ENCODE assay signal across 14 cellular contexts in the genomic region with DNA sequence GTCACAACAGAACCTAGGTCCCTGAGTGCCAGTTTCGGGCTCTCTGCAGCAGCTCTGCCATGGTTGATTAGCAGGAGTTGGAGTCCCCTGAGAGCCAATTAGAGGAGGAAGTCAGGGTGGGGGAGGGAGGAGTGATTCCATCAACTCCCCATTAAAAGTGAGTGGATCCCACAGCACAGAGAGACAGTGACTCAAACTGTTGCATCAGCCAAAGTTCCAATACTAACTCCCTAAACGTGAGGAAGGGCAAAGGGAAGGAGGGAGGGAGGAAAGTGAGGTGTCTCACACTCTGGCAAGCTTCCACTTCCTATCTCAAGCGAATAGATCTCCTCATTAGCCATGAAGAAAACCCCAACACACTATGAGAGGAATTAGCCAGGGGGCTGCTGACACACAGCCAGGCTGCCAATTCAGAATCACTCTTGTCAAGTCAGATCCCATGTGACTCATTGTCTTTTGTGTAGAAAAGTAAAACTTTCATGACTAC. TPM values are rescaled to one million over a fixed set of nuclear protein-coding genes. Genes with fewer than 3 reads are reported as not detected.
DNase-seq lines count a peak whose midpoint lies in the region; ATAC-seq and TF ChIP-seq lines count a peak whose summit lies in the region.
"Had no signal": no experiment of that assay in that cellular context is flagged by ENCODE, and none has a peak within 500 bp of the region (broad histone marks: within the 10 kb centered on the region; RNA-seq: fewer than 3 reads in every experiment).

No MANE protein-coding gene starts in this region.

- H3K27me3 Mint-ChIP-seq in memory B cell (no peaks in the 10 kb centered on the region), mesothelial cell of epicardium (ENCODE audit: low read depth) (no peaks in the 10 kb centered on the region)
- H3K27me3 Mint-ChIP-seq in stimulated activated memory B cell treated with anti-CD40 and anti-IgM and Interleukin-4, amounts not matched to agents 10 μg/mL and 1 μg/mL and 100 μg/mL, for 72 hours, result no peaks in the 10 kb centered on the region
- no peaks in the 10 kb centered on the region for H3K27me3 Mint-ChIP-seq in activated CD4-positive, alpha-beta memory T cell treated with anti-CD3 and anti-CD28 coated beads, Interleukin-2, amount 10 ng/mL, durations not matched to agents 7 days and 5 days
- H3K27me3 Mint-ChIP-seq: activated naive CD8-positive, alpha-beta T cell treated with anti-CD3 and anti-CD28 coated beads, Interleukin-2, amount 50 U/mL, for 24 hours had no signal

- CTCF ChIA-PET in activated CD4-positive, alpha-beta memory T cell treated with anti-CD3 and anti-CD28 coated beads, Interleukin-2, amount 10 ng/mL, durations not matched to agents 7 days and 5 days (lab: Charles Lee), result no interaction called here

- no peak overlapping the region for H3K4me3 ChIP-seq in brain microvascular endothelial cell (ENCODE audit: low read depth, low read length)
- H3K4me3 ChIP-seq: lung, Peyer's patch, right atrium auricular region had no signal

- H3K36me3 Mint-ChIP-seq in memory B cell, result peaks cover 4% of the 10 kb centered on the region
- H3K36me3 Mint-ChIP-seq in stimulated activated memory B cell treated with anti-CD40 and anti-IgM and Interleukin-4, amounts not matched to agents 10 μg/mL and 1 μg/mL and 100 μg/mL, for 72 hours, result peaks cover 14% of the 10 kb centered on the region
- H3K36me3 Mint-ChIP-seq in activated CD4-positive, alpha-beta memory T cell treated with anti-CD3 and anti-CD28 coated beads, Interleukin-2, amount 10 ng/mL, durations not matched to agents 7 days and 5 days (ENCODE audit: low read depth), result no peaks in the 10 kb centered on the region
- no peaks in the 10 kb centered on the region for H3K36me3 Mint-ChIP-seq in mesothelial cell of epicardium

- POLR2A ChIA-PET in activated CD4-positive, alpha-beta memory T cell treated with anti-CD3 and anti-CD28 coated beads, Interleukin-2, amount 10 ng/mL, durations not matched to agents 7 days and 5 days (lab: Charles Lee), result no interaction called here

- H3K27ac Mint-ChIP-seq in memory B cell, result peak overlapping the region; percentile 22
- no peak overlapping the region for H3K27ac Mint-ChIP-seq in stimulated activated memory B cell treated with anti-CD40 and anti-IgM and Interleukin-4, amounts not matched to agents 10 μg/mL and 1 μg/mL and 100 μg/mL, for 72 hours
- H3K27ac Mint-ChIP-seq in activated CD4-positive, alpha-beta memory T cell treated with anti-CD3 and anti-CD28 coated beads, Interleukin-2, amount 10 ng/mL, durations not matched to agents 7 days and 5 days, result no peak overlapping the region
- H3K27ac Mint-ChIP-seq in mesothelial cell of epicardium, result no peak overlapping the region
- H3K27ac Mint-ChIP-seq: activated naive CD8-positive, alpha-beta T cell treated with anti-CD3 and anti-CD28 coated beads, Interleukin-2, amount 50 U/mL, for 24 hours had no signal

- H3K36me3 ChIP-seq in brain microvascular endothelial cell (replicated peaks), result no peaks in the 10 kb centered on the region
- H3K36me3 ChIP-seq: Peyer's patch, right atrium auricular region had no signal

- in situ Hi-C loops in brain microvascular endothelial cell (cut with HindIII; ENCODE audit: low pct_ligation_motif_present, low sequenced_read_pairs), result no loop called here

- no peak for TF ChIP-seq CTCF in brain microvascular endothelial cell (IDR thresholded peaks at IDR 0.05; ENCODE audit: low read depth, low read length, missing control alignments)
- TF ChIP-seq CTCF in mesothelial cell of epicardium (IDR thresholded peaks at IDR 0.05; ENCODE audit: unreplicated experiment), result no peak

- H3K4me3 Mint-ChIP-seq in memory B cell (no peak overlapping the region), mesothelial cell of epicardium (no peak overlapping the region)
- no peak overlapping the region for H3K4me3 Mint-ChIP-seq in stimulated activated memory B cell treated with anti-CD40 and anti-IgM and Interleukin-4, amounts not matched to agents 10 μg/mL and 1 μg/mL and 100 μg/mL, for 72 hours
- no peak overlapping the region for H3K4me3 Mint-ChIP-seq in activated CD4-positive, alpha-beta memory T cell treated with anti-CD3 and anti-CD28 coated beads, Interleukin-2, amount 10 ng/mL, durations not matched to agents 7 days and 5 days
- H3K4me3 Mint-ChIP-seq: activated naive CD8-positive, alpha-beta T cell treated with anti-CD3 and anti-CD28 coated beads, Interleukin-2, amount 50 U/mL, for 24 hours had no signal

- peaks cover 8% of the 10 kb centered on the region for H3K4me1 Mint-ChIP-seq in memory B cell
- peaks cover 9% of the 10 kb centered on the region for H3K4me1 Mint-ChIP-seq in stimulated activated memory B cell treated with anti-CD40 and anti-IgM and Interleukin-4, amounts not matched to agents 10 μg/mL and 1 μg/mL and 100 μg/mL, for 72 hours
- H3K4me1 Mint-ChIP-seq in activated CD4-positive, alpha-beta memory T cell treated with anti-CD3 and anti-CD28 coated beads, Interleukin-2, amount 10 ng/mL, durations not matched to agents 7 days and 5 days, result no peaks in the 10 kb centered on the region
- no peaks in the 10 kb centered on the region for H3K4me1 Mint-ChIP-seq in mesothelial cell of epicardium

- DNase-seq in COLO829 (ENCODE audit: low spot score) (peak; percentile 76), M059J (ENCODE audit: low read depth) (peak; percentile 90), brain microvascular endothelial cell (peak; percentile 27), memory B cell (ENCODE audit: low spot score in 2 of 2) (no peak), mesothelial cell of epicardium (ENCODE audit: low spot score in 2 of 2, unreplicated experiment in 2 of 2) (no peak), posterior vena cava (ENCODE audit: low spot score) (no peak)
- no peak for DNase-seq in activated CD4-positive, alpha-beta memory T cell treated with anti-CD3 and anti-CD28 coated beads, Interleukin-2, amount 10 ng/mL, durations not matched to agents 7 days and 5 days
- DNase-seq: activated naive CD8-positive, alpha-beta T cell treated with anti-CD3 and anti-CD28 coated beads, Interleukin-2, amount 50 U/mL, for 24 hours; erythroblast; NCI-H1105; Peyer's patch had no signal

- no peaks in the 10 kb centered on the region for H3K27me3 ChIP-seq in brain microvascular endothelial cell (replicated peaks)
- H3K27me3 ChIP-seq: Peyer's patch, right atrium auricular region had no signal

- H3K9me3 Mint-ChIP-seq in memory B cell (no peaks in the 10 kb centered on the region), mesothelial cell of epicardium (peaks cover 30% of the 10 kb centered on the region)
- H3K9me3 Mint-ChIP-seq in stimulated activated memory B cell treated with anti-CD40 and anti-IgM and Interleukin-4, amounts not matched to agents 10 μg/mL and 1 μg/mL and 100 μg/mL, for 72 hours, result no peaks in the 10 kb centered on the region
- no peaks in the 10 kb centered on the region for H3K9me3 Mint-ChIP-seq in activated CD4-positive, alpha-beta memory T cell treated with anti-CD3 and anti-CD28 coated beads, Interleukin-2, amount 10 ng/mL, durations not matched to agents 7 days and 5 days
- H3K9me3 Mint-ChIP-seq: activated naive CD8-positive, alpha-beta T cell treated with anti-CD3 and anti-CD28 coated beads, Interleukin-2, amount 50 U/mL, for 24 hours had no signal

- intact Hi-C loops in posterior vena cava (cut with DNase I), result no loop called here

- H3K27ac ChIP-seq in brain microvascular endothelial cell, result no peak overlapping the region
- H3K27ac ChIP-seq: Peyer's patch, right atrium auricular region had no signal

- no peak for ATAC-seq in memory B cell (ENCODE audit: low read depth)
- no peak for ATAC-seq in stimulated activated memory B cell treated with anti-CD40 and anti-IgM and Interleukin-4, amounts not matched to agents 10 μg/mL and 1 μg/mL and 100 μg/mL, for 72 hours
- ATAC-seq: activated naive CD8-positive, alpha-beta T cell treated with anti-CD3 and anti-CD28 coated beads, Interleukin-2, amount 50 U/mL, for 24 hours had no signal

RNA-seq across cellular contexts. Expression of gene OR11H4, which starts 23.6 kb away (rescaled TPM):
- not detected in 2 replicates for total RNA-seq in M059J (2014; rRNA removed; shearing (Covaris generic))
- total RNA-seq in activated CD4-positive, alpha-beta memory T cell treated with anti-CD3 and anti-CD28 coated beads, Interleukin-2, amount 10 ng/mL, durations not matched to agents 7 days and 5 days, result not detected
- total RNA-seq in mesothelial cell of epicardium (not detected in 3 replicates), posterior vena cava (not detected)
- total RNA-seq: lung, Peyer's patch, right atrium auricular region had no signal

RNA-seq across cellular contexts. Expression of gene OR11H7, which starts 33.9 kb away (rescaled TPM):
- not detected in 2 replicates for total RNA-seq in M059J (2014; rRNA removed; shearing (Covaris generic))
- not detected for total RNA-seq in activated CD4-positive, alpha-beta memory T cell treated with anti-CD3 and anti-CD28 coated beads, Interleukin-2, amount 10 ng/mL, durations not matched to agents 7 days and 5 days
- total RNA-seq in mesothelial cell of epicardium (not detected in 3 replicates), posterior vena cava (not detected)
- total RNA-seq: lung, Peyer's patch, right atrium auricular region had no signal

RNA-seq across cellular contexts. Expression of gene OR11H6, which starts 39.2 kb away (rescaled TPM):
- total RNA-seq in M059J (2014; rRNA removed; shearing (Covaris generic)), result not detected in 2 replicates
- total RNA-seq in activated CD4-positive, alpha-beta memory T cell treated with anti-CD3 and anti-CD28 coated beads, Interleukin-2, amount 10 ng/mL, durations not matched to agents 7 days and 5 days, result not detected
- total RNA-seq in mesothelial cell of epicardium (not detected in 3 replicates), posterior vena cava (not detected)
- total RNA-seq: lung, Peyer's patch, right atrium auricular region had no signal

RNA-seq across cellular contexts. Expression of gene TTC5, which starts 43.1 kb away (rescaled TPM):
- 4.0 and 9.5 TPM in 2 replicates for total RNA-seq in M059J (2014; rRNA removed; shearing (Covaris generic))
- 10 to 100 TPM; 20.5 to 21.2 TPM for total RNA-seq in activated CD4-positive, alpha-beta memory T cell treated with anti-CD3 and anti-CD28 coated beads, Interleukin-2, amount 10 ng/mL, durations not matched to agents 7 days and 5 days
- total RNA-seq in mesothelial cell of epicardium, result 29.4 to 30.8 TPM (median 30.0 TPM) in 3 replicates
- 10 to 100 TPM; 12.4 to 15.0 TPM for total RNA-seq in posterior vena cava

Comparison
In these comparisons a context has a peak if more than half of its experiments do, and no peak if none do; other contexts are left out.
1. DNase-seq: peak in COLO829 (single experiment), M059J (single experiment) and brain microvascular endothelial cell (single experiment); none in memory B cell (0 of 2), activated CD4-positive, alpha-beta memory T cell treated with anti-CD3 and anti-CD28 coated beads, Interleukin-2, amount 10 ng/mL, durations not matched to agents 7 days and 5 days (single experiment), mesothelial cell of epicardium (0 of 2) and posterior vena cava (single experiment).